In genomic region chr2:241559489-241560180, GRCh38 we compare ENCODE assay signal across 8 cellular contexts. TPM values are rescaled to one million over a fixed set of nuclear protein-coding genes. Genes with fewer than 3 reads are reported as not detected.
DNase-seq lines count a peak whose midpoint lies in the region; ATAC-seq, FAIRE-seq and TF ChIP-seq lines count a peak whose summit lies in the region.

No MANE protein-coding gene starts in this region.

- H3K23me2 ChIP-seq in H1 (ENCODE audit: low read depth, low read length), result peaks cover 8% of the 10 kb centered on the region; the same call in 1 of the 2 replicates

- TF ChIP-seq RAD21 in H1 (IDR thresholded peaks at IDR 0.05 in 1 of 2, conservative IDR thresholded peaks at IDR 0.05 in 1 of 2; ENCODE audit: low read depth in 2 of 2, low read length in 2 of 2), result no peak; a peak in 1 of 4 replicates

- peaks cover 6 to 16% of the 10 kb centered on the region in 2 experiments for H4K20me1 ChIP-seq in H1 (replicated peaks in 1 of 2; ENCODE audit: control insufficient read depth in 1 of 2, insufficient read depth in 2 of 2, low read length in 2 of 2)

- peak overlapping the region; percentile 75; the same call in 1 of the 2 replicates for H2AK5ac ChIP-seq in H1 (ENCODE audit: low read depth, low read length)

- FAIRE-seq in GM12891 (lab: Jason Lieb, UNC), result peak; percentile 51
- no peak for FAIRE-seq in H1 (lab: Jason Lieb, UNC)
- no peak for FAIRE-seq in D721Med (lab: Jason Lieb, UNC)

- H2BK120ac ChIP-seq in H1 (replicated peaks; ENCODE audit: low read depth, low read length), result no peak overlapping the region

- no peak overlapping the region for H2BK12ac ChIP-seq in H1 (ENCODE audit: low read depth, low read length)

- ATAC-seq in HG02610 (IDR thresholded peaks at IDR 0.05; ENCODE audit: unreplicated experiment), result no peak
- no peak for ATAC-seq in GM18502 (IDR thresholded peaks at IDR 0.05; ENCODE audit: poor library complexity, unreplicated experiment)

- peak overlapping the region; percentile 65; the same call in 1 of the 2 replicates for H4K8ac ChIP-seq in H1 (ENCODE audit: extremely low read depth, insufficient read depth, low read length)

- no peak overlapping the region for H3K23ac ChIP-seq in H1 (ENCODE audit: insufficient read length)

- TF ChIP-seq POLR2A in GM12891 (IDR thresholded peaks at IDR 0.05; ENCODE audit: low read depth, low read length) (no peak), H1 (IDR thresholded peaks at IDR 0.05; ENCODE audit: control extremely low read depth in 1 of 2, low read depth in 2 of 2, low read length in 2 of 2) (no peak)

- H3K9me3 ChIP-seq in H1 (ENCODE audit: insufficient read depth in 2 of 2, low read depth in 1 of 2, low read length in 1 of 2), result 0 out of 4 replicates have a peak, but pooled peaks cover 0 to 4% of the 10 kb centered on the region in 2 experiments

- POLR2A ChIA-PET in H1 (lab: Charles Lee; ENCODE audit: partially characterized antibody), result interaction anchor here (0.8 to 3.5 kb wide), 8 partner anchors 11 to 69 kb away, joined by 3 to 22 read pairs (median 4); no protein-coding TSS in a partner anchor

- CTCF ChIA-PET in H1 (lab: Charles Lee; ENCODE audit: partially characterized antibody), result interaction anchor here (0.6 to 0.8 kb wide), 2 partner anchors 19 to 27 kb away, joined by 3 read pairs; no protein-coding TSS in a partner anchor

- H3K9ac ChIP-seq in H1 (replicated peaks in 1 of 4; ENCODE audit: extremely low read depth in 1 of 4, low read depth in 3 of 4, low read length in 3 of 4), result peak overlapping the region in 3 of 4 experiments; percentile 14 to 82 (median 48); a peak in 3 of 7 replicates

- H3K4me1 ChIP-seq in H1 (replicated peaks in 1 of 4; ENCODE audit: control insufficient read depth in 3 of 4, insufficient read depth in 4 of 4, low read length in 3 of 4), result peaks cover 0 to 10% (median 3%) of the 10 kb centered on the region in 4 experiments; a peak in 4 of 7 replicates

- H2BK5ac ChIP-seq in H1 (ENCODE audit: low read depth, low read length), result no peak overlapping the region

- H3K4me2 ChIP-seq in H1 (ENCODE audit: insufficient read depth in 1 of 2, low read depth in 2 of 2, low read length in 2 of 2), result peak overlapping the region; percentile 58 to 77

- peaks cover 0 to 5% of the 10 kb centered on the region in 2 experiments; a peak in 1 of 4 replicates for H3K79me2 ChIP-seq in H1 (ENCODE audit: control insufficient read depth in 1 of 2, insufficient read depth in 2 of 2, low read length in 2 of 2)

- no peak overlapping the region for H2AFZ ChIP-seq in H1 (ENCODE audit: low read length)

- no peak for TF ChIP-seq EP300 in H1 (IDR thresholded peaks at IDR 0.05; ENCODE audit: borderline replicate concordance in 1 of 2, low read depth in 2 of 2, low read length in 2 of 2)

- no peak overlapping the region for H2BK20ac ChIP-seq in H1 (ENCODE audit: low read length)

- peak overlapping the region; percentile 54 to 83 (median 64) for H3K4me3 ChIP-seq in H1 (ENCODE audit: extremely low read depth in 1 of 4, insufficient read depth in 2 of 4, low read depth in 3 of 4, low read length in 4 of 4)

- no peak overlapping the region for H3K4ac ChIP-seq in H1 (replicated peaks; ENCODE audit: insufficient read length, low read depth, low read length)

- H3K36me3 ChIP-seq in H1 (ENCODE audit: control insufficient read depth in 2 of 4, insufficient read depth in 4 of 4, low read length in 3 of 4), result no peaks in the 10 kb centered on the region

- H2BK15ac ChIP-seq in H1 (ENCODE audit: low read length), result no peak overlapping the region; the same call in 1 of the 2 replicates

- H3K27me3 ChIP-seq in H1 (replicated peaks in 1 of 4; ENCODE audit: control insufficient read depth in 3 of 4, extremely low read depth in 1 of 4, insufficient read depth in 3 of 4, low read length in 3 of 4), result no peaks in the 10 kb centered on the region; a peak in 2 of 7 replicates

- H3K27ac ChIP-seq in H1 (ENCODE audit: low read depth, low read length), result no peak overlapping the region

- no peak overlapping the region for H3K14ac ChIP-seq in H1 (ENCODE audit: insufficient read length)

- H3K56ac ChIP-seq in H1 (replicated peaks; ENCODE audit: insufficient read length, low read depth, low read length), result no peak overlapping the region

- no peak for TF ChIP-seq CTCF in H1 (IDR thresholded peaks at IDR 0.05; ENCODE audit: control extremely low read depth in 1 of 3, insufficient read depth in 1 of 3, low read depth in 1 of 3, low read length in 3 of 3)
- no peak for TF ChIP-seq CTCF in D721Med (IDR thresholded peaks at IDR 0.05; ENCODE audit: insufficient read depth, missing control alignments)

- H4K5ac ChIP-seq in H1 (ENCODE audit: insufficient read length, low read depth, low read length), result no peak overlapping the region

- H3K18ac ChIP-seq in H1 (ENCODE audit: extremely low read depth, low read length), result no peak overlapping the region; the same call in 1 of the 2 replicates

- peak overlapping the region; percentile 40 for H4K91ac ChIP-seq in H1 (replicated peaks; ENCODE audit: insufficient read length, low read length)

- peaks cover 5% of the 10 kb centered on the region for H3K79me1 ChIP-seq in H1 (ENCODE audit: low read depth, low read length)

- DNase-seq in GM12891 (ENCODE audit: insufficient read length, low spot score), result no peak
- DNase-seq in RKO (ENCODE audit: low spot score), result peak; percentile 76
- DNase-seq in H1 (ENCODE audit: low read depth in 1 of 2, low spot score in 2 of 2), result peak in 1 of 2 experiments; percentile 75
- DNase-seq in lung microvascular endothelial cell (ENCODE audit: low read depth in 2 of 2), result peak; percentile 69 to 85
- DNase-seq in superior temporal gyrus (ENCODE audit: extremely low spot score), result peak; percentile 96
- DNase-seq in D721Med (ENCODE audit: insufficient read length, low spot score), result no peak

- 18% methylated on average over 48 of the region's 52 CpGs; no CpG with 5 or more reads in 1 of the 2 experiments for WGBS in H1 (ENCODE audit: extremely low coverage in 1 of 2, insufficient coverage in 1 of 2, insufficient read length in 1 of 2, insufficient replicate concordance in 2 of 2, low coverage in 1 of 2, low lambda C conversion rate in 2 of 2, missing lambda C conversion rate in 1 of 2), 2 experiments

TF ChIP-seq in GM12891, 5 proteins besides CTCF, POLR2A, EP300 and RAD21:
- no peak for TF ChIP-seq TAF1 (IDR thresholded peaks at IDR 0.05; ENCODE audit: low read depth, low read length)
- no peak for TF ChIP-seq POU2F2 (IDR thresholded peaks at IDR 0.05; ENCODE audit: low read depth, low read length)
- TF ChIP-seq POLR2AphosphoS5 (IDR thresholded peaks at IDR 0.05; ENCODE audit: low read depth, low read length), result no peak
- TF ChIP-seq PAX5 (IDR thresholded peaks at IDR 0.05; ENCODE audit: insufficient read depth, low read length, severe bottlenecking), result no peak
- no peak for TF ChIP-seq SPI1 (IDR thresholded peaks at IDR 0.05; ENCODE audit: low read depth, low read length)

TF ChIP-seq in H1, 55 proteins besides CTCF, POLR2A, EP300 and RAD21:
- TF ChIP-seq SUZ12 (IDR thresholded peaks at IDR 0.05; ENCODE audit: low read length) (0 out of 2 replicates have a peak, but pooled peaks have one; percentile 31), BACH1 (IDR thresholded peaks at IDR 0.05; ENCODE audit: low read length) (no peak), RBBP5 (IDR thresholded peaks at IDR 0.05; ENCODE audit: borderline replicate concordance, low read depth, low read length) (peak; percentile 38; the same call in 1 of the 2 replicates), PHF8 (conservative IDR thresholded peaks at IDR 0.05; ENCODE audit: low read depth, low read length) (0 out of 2 replicates have a peak, but pooled peaks have one; percentile 24), TAF1 (IDR thresholded peaks at IDR 0.05; ENCODE audit: low read depth, low read length) (peak; percentile 36; the same call in 1 of the 2 replicates)
- TF ChIP-seq, protein P1, sequence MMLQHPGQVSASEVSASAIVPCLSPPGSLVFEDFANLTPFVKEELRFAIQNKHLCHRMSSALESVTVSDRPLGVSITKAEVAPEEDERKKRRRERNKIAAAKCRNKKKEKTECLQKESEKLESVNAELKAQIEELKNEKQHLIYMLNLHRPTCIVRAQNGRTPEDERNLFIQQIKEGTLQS (IDR thresholded peaks at IDR 0.05; ENCODE audit: insufficient read depth, low read depth, low read length), result no peak

RNA-seq across cellular contexts. Expression of gene BOK, which starts 1.1 kb away (rescaled TPM):
- polyA plus RNA-seq in GM12891 (2012; ENCODE audit: low read depth, missing spikeins), result 0.04 TPM
- total RNA-seq in H1 (2021; fragmentation: NEBNext Ultra II Directional; extraction: Animal tissue kit (Norgen Biotek cat#: 25700)), result 33.7 and 34.7 TPM in 2 replicates
- 37.6 and 47.9 TPM in 2 replicates for polyA plus RNA-seq in H1 (2011; rRNA removed)
- polyA plus RNA-seq in H1 (2011; cell fraction: cytosol; rRNA removed), result 33.5 TPM
- polyA plus RNA-seq in H1 (2011; cell fraction: nucleus; rRNA removed), result 50.2 TPM
- 18.3 to 27.4 TPM (median 25.2 TPM) in 4 replicates for polyA plus RNA-seq in H1 (2012, experiment 1 of 2)
- polyA plus RNA-seq in H1 (2012, experiment 2 of 2), result 30.5 TPM
- polyA plus RNA-seq in H1 (2013, experiment 1 of 2), result 25.1 TPM
- 24.1 TPM for polyA plus RNA-seq in H1 (2013, experiment 2 of 2)
- 14.2 and 14.4 TPM in 2 replicates for polyA minus RNA-seq in H1 (2011; rRNA and poly(A)+ RNA removed)
- polyA minus RNA-seq in H1 (2011; cell fraction: cytosol; rRNA and poly(A)+ RNA removed), result 13.2 TPM
- polyA minus RNA-seq in H1 (2011; cell fraction: nucleus; rRNA and poly(A)+ RNA removed), result 12.3 TPM
- 37.7 and 113 TPM in 2 replicates for total RNA-seq in lung microvascular endothelial cell

RNA-seq across cellular contexts. Expression of gene STK25, which starts 51.3 kb away (rescaled TPM):
- polyA plus RNA-seq in GM12891 (2012; ENCODE audit: low read depth, missing spikeins), result 57.0 TPM
- total RNA-seq in H1 (2021; fragmentation: NEBNext Ultra II Directional; extraction: Animal tissue kit (Norgen Biotek cat#: 25700)), result 159 and 162 TPM in 2 replicates
- polyA plus RNA-seq in H1 (2011; rRNA removed), result 546 and 743 TPM in 2 replicates
- polyA plus RNA-seq in H1 (2011; cell fraction: cytosol; rRNA removed), result 422 TPM
- 1,385 TPM for polyA plus RNA-seq in H1 (2011; cell fraction: nucleus; rRNA removed)
- 179 to 242 TPM (median 225 TPM) in 4 replicates for polyA plus RNA-seq in H1 (2012, experiment 1 of 2)
- polyA plus RNA-seq in H1 (2012, experiment 2 of 2), result 236 TPM
- polyA plus RNA-seq in H1 (2013, experiment 1 of 2), result 117 TPM
- polyA plus RNA-seq in H1 (2013, experiment 2 of 2), result 108 TPM
- polyA minus RNA-seq in H1 (2011; rRNA and poly(A)+ RNA removed), result 256 and 338 TPM in 2 replicates
- polyA minus RNA-seq in H1 (2011; cell fraction: cytosol; rRNA and poly(A)+ RNA removed), result 108 TPM
- polyA minus RNA-seq in H1 (2011; cell fraction: nucleus; rRNA and poly(A)+ RNA removed), result 190 TPM
- 240 and 367 TPM in 2 replicates for total RNA-seq in lung microvascular endothelial cell

Comparison
In these comparisons a context has a peak if more than half of its experiments do, and no peak if none do; other contexts are left out.
1. DNase-seq: peak in RKO (single experiment), lung microvascular endothelial cell (2 of 2) and superior temporal gyrus (single experiment); none in GM12891 (single experiment) and D721Med (single experiment).